ENCODE assay signal across 9 cellular contexts in genomic region chr9:136762915-136763648, GRCh38. TPM values are rescaled to one million over a fixed set of nuclear protein-coding genes. Genes with fewer than 3 reads are reported as not detected.
DNase-seq lines count a peak whose midpoint lies in the region; ATAC-seq and TF ChIP-seq lines count a peak whose summit lies in the region.
"Had no signal": no experiment of that assay in that cellular context is flagged by ENCODE, and none has a peak within 500 bp of the region (broad histone marks: within the 10 kb centered on the region; RNA-seq: fewer than 3 reads in every experiment).

No MANE protein-coding gene starts in this region.

- no peaks in the 10 kb centered on the region for H3K9me3 ChIP-seq in CD8-positive, alpha-beta T cell (ENCODE audit: low read length)

- in situ Hi-C loops in KBM-7 (cut with MboI; ENCODE audit: low pct_unique_long_range_greater_than_20kb, low sequenced_read_pairs), result no loop called here

- intact Hi-C loops in CD8-positive, alpha-beta T cell (cut with DNase I, micrococcal nuclease), result no loop called here

- no peaks in the 10 kb centered on the region for H3K9me3 Mint-ChIP-seq in CD8-positive, alpha-beta T cell
- H3K9me3 Mint-ChIP-seq in activated T-cell treated with anti-CD3 and anti-CD28 coated beads, Interleukin-2, amount 50 U/mL, for 4 hours, result no peaks in the 10 kb centered on the region

- no peak overlapping the region for H3K27ac ChIP-seq in CD8-positive, alpha-beta T cell (ENCODE audit: low read depth, low read length)

- no peaks in the 10 kb centered on the region for H3K36me3 ChIP-seq in CD8-positive, alpha-beta T cell (ENCODE audit: insufficient read depth, low read length)

- ATAC-seq in CD8-positive, alpha-beta T cell, result peak; percentile 48
- ATAC-seq in activated T-cell treated with anti-CD3 and anti-CD28 coated beads, Interleukin-2, amount 50 U/mL, for 4 hours, result peak; percentile 32 to 36
- no peak for ATAC-seq in GM21619 (IDR thresholded peaks at IDR 0.05; ENCODE audit: unreplicated experiment)

- no peaks in the 10 kb centered on the region for H3K36me3 Mint-ChIP-seq in CD8-positive, alpha-beta T cell
- H3K36me3 Mint-ChIP-seq in activated T-cell treated with anti-CD3 and anti-CD28 coated beads, Interleukin-2, amount 50 U/mL, for 4 hours (ENCODE audit: insufficient read depth), result no peaks in the 10 kb centered on the region

- H3K4me3 Mint-ChIP-seq in CD8-positive, alpha-beta T cell, result no peak overlapping the region
- no peak overlapping the region for H3K4me3 Mint-ChIP-seq in activated T-cell treated with anti-CD3 and anti-CD28 coated beads, Interleukin-2, amount 50 U/mL, for 4 hours

- peaks cover 20% of the 10 kb centered on the region for H3K27me3 Mint-ChIP-seq in CD8-positive, alpha-beta T cell (ENCODE audit: low read depth)
- H3K27me3 Mint-ChIP-seq in activated T-cell treated with anti-CD3 and anti-CD28 coated beads, Interleukin-2, amount 50 U/mL, for 4 hours (ENCODE audit: low read depth), result peaks cover 29% of the 10 kb centered on the region

- no peak overlapping the region for H3K27ac Mint-ChIP-seq in CD8-positive, alpha-beta T cell

- peak in 3 of 7 experiments; percentile 24 to 44 (median 35) for DNase-seq in CD8-positive, alpha-beta T cell
- DNase-seq in KBM-7 (peak; percentile 49), left kidney (ENCODE audit: low read depth, low spot score) (peak; percentile 86), NCI-H2227 treated with DMSO at 0.1 percent for 48 hours (lab: John Stamatoyannopoulos, UW) (no peak), COR-L47 (lab: John Stamatoyannopoulos, UW) (no peak), mesenteric fat pad (ENCODE audit: low spot score) (no peak)
- peak; percentile 27 for DNase-seq in activated T-cell treated with anti-CD3 and anti-CD28 coated beads, Interleukin-2, amount 50 U/mL, for 4 hours

- no peaks in the 10 kb centered on the region for H3K4me1 ChIP-seq in CD8-positive, alpha-beta T cell (ENCODE audit: insufficient read depth, low read length)

- H3K4me1 Mint-ChIP-seq in CD8-positive, alpha-beta T cell (ENCODE audit: low read depth), result peaks cover 8% of the 10 kb centered on the region
- peaks cover 13% of the 10 kb centered on the region for H3K4me1 Mint-ChIP-seq in activated T-cell treated with anti-CD3 and anti-CD28 coated beads, Interleukin-2, amount 50 U/mL, for 4 hours (ENCODE audit: low read depth)

- H3K27me3 ChIP-seq in CD8-positive, alpha-beta T cell (ENCODE audit: insufficient read depth, low read length), result no peaks in the 10 kb centered on the region

- POLR2A ChIA-PET in CD8-positive, alpha-beta T cell (lab: Charles Lee), result no interaction called here

- CTCF ChIA-PET in CD8-positive, alpha-beta T cell (lab: Charles Lee), result interaction anchor here (1.5 kb wide), 1 partner anchor 8 kb away, joined by 3 read pairs; no protein-coding TSS in a partner anchor

- no peak for TF ChIP-seq CTCF in CD8-positive, alpha-beta T cell (IDR thresholded peaks at IDR 0.05)

- no peak overlapping the region for H3K4me3 ChIP-seq in CD8-positive, alpha-beta T cell (ENCODE audit: low read depth, low read length)

RNA-seq across cellular contexts. Expression of gene LCN15, which starts 1.2 kb away (rescaled TPM):
- total RNA-seq in CD8-positive, alpha-beta T cell, result not detected
- not detected for total RNA-seq in activated T-cell treated with anti-CD3 and anti-CD28 coated beads, Interleukin-2, amount 50 U/mL, for 4 hours
- total RNA-seq in mesenteric fat pad, result 0.32 TPM
- total RNA-seq: mononuclear cell had no signal

RNA-seq across cellular contexts. Expression of gene LCN8, which starts 5.0 kb away (rescaled TPM):
- not detected for total RNA-seq in CD8-positive, alpha-beta T cell
- total RNA-seq in activated T-cell treated with anti-CD3 and anti-CD28 coated beads, Interleukin-2, amount 50 U/mL, for 4 hours, result not detected
- total RNA-seq in mesenteric fat pad, result not detected
- total RNA-seq: mononuclear cell had no signal

RNA-seq across cellular contexts. Expression of gene LCN6, which starts 14.8 kb away (rescaled TPM):
- not detected for total RNA-seq in CD8-positive, alpha-beta T cell
- not detected for total RNA-seq in activated T-cell treated with anti-CD3 and anti-CD28 coated beads, Interleukin-2, amount 50 U/mL, for 4 hours
- 16.2 TPM for total RNA-seq in mesenteric fat pad
- total RNA-seq: mononuclear cell had no signal

RNA-seq across cellular contexts. Expression of gene LCN10, which starts 20.3 kb away (rescaled TPM):
- total RNA-seq in CD8-positive, alpha-beta T cell, result under 1 TPM; 0.14 to 0.38 TPM
- 1 to 10 TPM in 2 of 3 donors, under 1 TPM in 1; 0.82 to 2.4 (median 2.1) TPM for total RNA-seq in activated T-cell treated with anti-CD3 and anti-CD28 coated beads, Interleukin-2, amount 50 U/mL, for 4 hours
- 9.2 TPM for total RNA-seq in mesenteric fat pad
- total RNA-seq: mononuclear cell had no signal

RNA-seq across cellular contexts. Expression of gene TMEM141, which starts 28.1 kb away (rescaled TPM):
- total RNA-seq in CD8-positive, alpha-beta T cell, result 10 to 100 TPM; 14.5 to 16.6 TPM
- total RNA-seq in activated T-cell treated with anti-CD3 and anti-CD28 coated beads, Interleukin-2, amount 50 U/mL, for 4 hours, result 10 to 100 TPM; 49.5 to 53.0 (median 51.9) TPM
- 33.0 TPM for total RNA-seq in mesenteric fat pad

Comparison
In these comparisons a context has a peak if more than half of its experiments do, and no peak if none do; other contexts are left out.
1. DNase-seq: peak in KBM-7 (single experiment), activated T-cell treated with anti-CD3 and anti-CD28 coated beads, Interleukin-2, amount 50 U/mL, for 4 hours (single experiment) and left kidney (single experiment); none in NCI-H2227 treated with DMSO at 0.1 percent for 48 hours (single experiment), COR-L47 (single experiment) and mesenteric fat pad (single experiment).
2. RNA of gene LCN6, which starts 14.8 kb away (total RNA-seq): 16.2 TPM in mesenteric fat pad (single experiment); not detected in CD8-positive, alpha-beta T cell and not detected in activated T-cell treated with anti-CD3 and anti-CD28 coated beads, Interleukin-2, amount 50 U/mL, for 4 hours; every median in the first group is over 10 times any median in the second.